In genomic region chr2:48305569-48305968, GRCh38 we compare ENCODE assay signal across 1 cellular context.
A peak's percentile ranks its signal among the peaks of the same experiment; 100 is the strongest.
TF ChIP-seq lines count a peak whose summit lies in the region.

No MANE protein-coding gene starts in this region.

TF ChIP-seq in HepG2, 621 proteins besides CTCF, POLR2A, EP300 and RAD21 (continued from another document and continues in another):
- TF ChIP-seq HOMEZ (CRISPR knock-in tag; IDR thresholded peaks at IDR 0.05; ENCODE audit: low read depth): peak; percentile 65; the same call in 1 of the 2 replicates
- TF ChIP-seq HMG20A (CRISPR knock-in tag; IDR thresholded peaks at IDR 0.05; ENCODE audit: borderline replicate concordance): no peak; the same call in 1 of the 2 replicates
- no peak for TF ChIP-seq ZFX (CRISPR knock-in tag; IDR thresholded peaks at IDR 0.05; ENCODE audit: low read depth)
- no peak for TF ChIP-seq ZNF547 (CRISPR knock-in tag; IDR thresholded peaks at IDR 0.05)
- TF ChIP-seq UBTF (CRISPR knock-in tag; IDR thresholded peaks at IDR 0.05): no peak
- no peak for TF ChIP-seq ZNF510 (CRISPR knock-in tag; IDR thresholded peaks at IDR 0.05; ENCODE audit: low read depth)
- TF ChIP-seq CAMTA2 (CRISPR knock-in tag; IDR thresholded peaks at IDR 0.05; ENCODE audit: borderline replicate concordance): no peak
- no peak for TF ChIP-seq ZNF431 (CRISPR knock-in tag; IDR thresholded peaks at IDR 0.05; ENCODE audit: borderline replicate concordance, low read depth)
- TF ChIP-seq MTF2 (CRISPR knock-in tag; IDR thresholded peaks at IDR 0.05; ENCODE audit: borderline replicate concordance): no peak
- TF ChIP-seq ZNF318 (CRISPR knock-in tag; IDR thresholded peaks at IDR 0.05): no peak
- no peak for TF ChIP-seq RFX1 (IDR thresholded peaks at IDR 0.05)
- TF ChIP-seq ZNF512 (CRISPR knock-in tag; IDR thresholded peaks at IDR 0.05): no peak
- TF ChIP-seq TP53 (CRISPR knock-in tag; conservative IDR thresholded peaks at IDR 0.05): no peak
- TF ChIP-seq IKZF4 (CRISPR knock-in tag; IDR thresholded peaks at IDR 0.05; ENCODE audit: borderline replicate concordance, low read depth, not compliant biosample characterization): no peak
- TF ChIP-seq ELF3 (CRISPR knock-in tag; IDR thresholded peaks at IDR 0.05): peak; percentile 20; the same call in 1 of the 2 replicates
- TF ChIP-seq MIXL1 (CRISPR knock-in tag; IDR thresholded peaks at IDR 0.05): peak; percentile 45; the same call in 1 of the 2 replicates
- TF ChIP-seq ZNF766 (CRISPR knock-in tag; IDR thresholded peaks at IDR 0.05; ENCODE audit: borderline replicate concordance): no peak
- TF ChIP-seq RXRB (CRISPR knock-in tag; IDR thresholded peaks at IDR 0.05; ENCODE audit: borderline replicate concordance): peak; percentile 41
- TF ChIP-seq GMEB2 (CRISPR knock-in tag; IDR thresholded peaks at IDR 0.05; ENCODE audit: low read depth): no peak
- TF ChIP-seq FOXK2 (IDR thresholded peaks at IDR 0.05): no peak
- TF ChIP-seq ZNF792 (CRISPR knock-in tag; IDR thresholded peaks at IDR 0.05): no peak
- TF ChIP-seq ZNF724P (CRISPR knock-in tag; IDR thresholded peaks at IDR 0.05; ENCODE audit: borderline replicate concordance): no peak
- TF ChIP-seq ZNF639 (CRISPR knock-in tag; conservative IDR thresholded peaks at IDR 0.05): no peak
- TF ChIP-seq FOSL2 (CRISPR knock-in tag; IDR thresholded peaks at IDR 0.05): no peak
- no peak for TF ChIP-seq ZNF788 (CRISPR knock-in tag; IDR thresholded peaks at IDR 0.05; ENCODE audit: borderline replicate concordance)
- TF ChIP-seq HNRNPUL1 (IDR thresholded peaks at IDR 0.05; ENCODE audit: low read depth, low read length): no peak
- peak; percentile 66 for TF ChIP-seq PAXIP1 (CRISPR knock-in tag; conservative IDR thresholded peaks at IDR 0.05)
- TF ChIP-seq PREB (CRISPR knock-in tag; IDR thresholded peaks at IDR 0.05): no peak
- TF ChIP-seq ZNF253 (CRISPR knock-in tag; IDR thresholded peaks at IDR 0.05; ENCODE audit: borderline replicate concordance): no peak
- no peak for TF ChIP-seq ZNF737 (CRISPR knock-in tag; IDR thresholded peaks at IDR 0.05; ENCODE audit: borderline replicate concordance)
- no peak for TF ChIP-seq HNRNPK (IDR thresholded peaks at IDR 0.05; ENCODE audit: low read depth, low read length, poor library complexity, severe bottlenecking)
- TF ChIP-seq MAFK (conservative IDR thresholded peaks at IDR 0.05 in 1 of 2, IDR thresholded peaks at IDR 0.05 in 1 of 2; ENCODE audit: low read length in 2 of 2): peak; percentile 99
- TF ChIP-seq TGIF2 (CRISPR knock-in tag; IDR thresholded peaks at IDR 0.05): no peak
- TF ChIP-seq MTF1 (CRISPR knock-in tag; IDR thresholded peaks at IDR 0.05): no peak
- peak; percentile 34; the same call in 1 of the 2 replicates for TF ChIP-seq MED1 (CRISPR knock-in tag; IDR thresholded peaks at IDR 0.05)
- no peak for TF ChIP-seq FOXK1 (CRISPR knock-in tag; IDR thresholded peaks at IDR 0.05; ENCODE audit: borderline replicate concordance, low read depth)
- TF ChIP-seq ZNF235 (CRISPR knock-in tag; IDR thresholded peaks at IDR 0.05; ENCODE audit: borderline replicate concordance): no peak
- TF ChIP-seq CREBL2 (CRISPR knock-in tag; IDR thresholded peaks at IDR 0.05; ENCODE audit: borderline replicate concordance): no peak
- TF ChIP-seq ZNF563 (CRISPR knock-in tag; IDR thresholded peaks at IDR 0.05): no peak
